Comparison of ENCODE assay signal across 8 cellular contexts in the genomic region with DNA sequence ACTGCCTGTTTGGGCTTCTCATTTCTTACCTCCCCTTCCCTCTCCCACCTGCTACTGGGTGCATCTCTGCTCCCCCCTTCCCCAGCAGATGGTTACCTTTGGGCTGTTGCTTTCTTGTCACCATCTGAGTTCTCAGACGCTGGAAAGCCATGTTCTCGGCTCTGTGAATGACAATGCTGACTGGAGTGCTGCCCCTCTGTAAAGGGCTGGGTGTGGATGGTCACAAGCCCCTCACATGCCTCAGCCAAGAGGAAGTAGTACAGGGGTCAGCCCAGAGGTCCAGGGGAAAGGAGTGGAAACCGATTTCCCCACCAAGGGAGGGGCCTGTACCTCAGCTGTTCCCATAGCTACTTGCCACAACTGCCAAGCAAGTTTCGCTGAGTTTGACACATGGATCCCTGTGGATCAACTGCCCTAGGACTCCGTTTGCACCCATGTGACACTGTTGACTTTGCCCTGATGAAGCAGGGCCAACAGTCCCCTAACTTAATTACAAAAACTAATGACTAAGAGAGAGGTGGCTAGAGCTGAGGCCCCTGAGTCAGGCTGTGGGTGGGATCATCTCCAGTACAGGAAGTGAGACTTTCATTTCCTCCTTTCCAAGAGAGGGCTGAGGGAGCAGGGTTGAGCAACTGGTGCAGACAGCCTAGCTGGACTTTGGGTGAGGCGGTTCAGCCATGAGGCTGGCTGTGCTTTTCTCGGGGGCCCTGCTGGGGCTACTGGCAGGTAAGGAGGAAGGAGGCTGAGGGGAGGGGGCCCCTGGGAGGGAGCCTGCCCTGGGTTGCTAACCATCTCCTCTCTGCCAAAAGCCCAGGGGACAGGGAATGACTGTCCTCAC. TPM values are rescaled to one million over a fixed set of nuclear protein-coding genes. Genes with fewer than 3 reads are reported as not detected.
DNase-seq lines count a peak whose midpoint lies in the region; ATAC-seq and TF ChIP-seq lines count a peak whose summit lies in the region.

Gene CD68, plus strand, starts transcription at position 638 of the 838 bp plus-strand sequence. Its CDS starts 40 bp downstream, at position 678.

- H3K4me1 ChIP-seq in BE2C = peaks cover 19% of the 10 kb centered on the region

- peak; percentile 44 for ATAC-seq in GM19452 (IDR thresholded peaks at IDR 0.05; ENCODE audit: unreplicated experiment)

- no peaks in the 10 kb centered on the region for H3K9me3 ChIP-seq in BE2C
- H3K9me3 ChIP-seq in MG63 = no peaks in the 10 kb centered on the region

- peak; percentile 60 for DNase-seq in BE2C
- peak; percentile 82 for DNase-seq in MG63
- DNase-seq in activated CD4-positive, alpha-beta T cell treated with anti-CD3 and anti-CD28 coated beads for 1 hour = peak; percentile 47
- peak; percentile 90 for DNase-seq in dermis blood vessel endothelial cell
- peak; percentile 85 to 92 for DNase-seq in lung microvascular endothelial cell (ENCODE audit: low read depth in 2 of 2)
- DNase-seq in stimulated activated CD8-positive, alpha-beta memory T cell treated with anti-CD3 and anti-CD28 coated beads, Interleukin-2, amount 100 ng/mL, for 48 hours (ENCODE audit: low read depth in 2 of 2) = peak; percentile 54 to 64
- DNase-seq in D341Med (ENCODE audit: low spot score) = no peak

- H3K36me3 ChIP-seq in BE2C (peaks cover 52% of the 10 kb centered on the region), MG63 (peaks cover 44% of the 10 kb centered on the region)

- H3K4me3 ChIP-seq in BE2C (ENCODE audit: low read depth, low read length) (no peak within 1 kb of the TSS), MG63 (peak within 1 kb of the TSS; percentile 30)

- H3K27me3 ChIP-seq in BE2C (no peaks in the 10 kb centered on the region), MG63 (no peaks in the 10 kb centered on the region)

- TF ChIP-seq CTCF in BE2C (IDR thresholded peaks at IDR 0.05; ENCODE audit: low read depth, low read length) = no peak

RNA-seq across cellular contexts. Expression of gene CD68, which starts in this region (rescaled TPM):
- polyA plus RNA-seq in BE2C (2012; ENCODE audit: insufficient read depth, insufficient read length, low read depth) = 0.59 TPM
- total RNA-seq in MG63 (2014; rRNA removed; shearing (Covaris generic); ENCODE audit: low replicate concordance) = 12.6 and 17.3 TPM in 2 replicates
- 0.17 and 2.1 TPM in 2 replicates for total RNA-seq in dermis blood vessel endothelial cell
- total RNA-seq in lung microvascular endothelial cell = 0.40 and 0.44 TPM in 2 replicates

Comparison
In these comparisons a context has a peak if more than half of its experiments do, and no peak if none do; other contexts are left out.
1. Peak in DNase-seq in lung microvascular endothelial cell; RNA of the gene not detected or under 1 TPM.